In the genomic region with DNA sequence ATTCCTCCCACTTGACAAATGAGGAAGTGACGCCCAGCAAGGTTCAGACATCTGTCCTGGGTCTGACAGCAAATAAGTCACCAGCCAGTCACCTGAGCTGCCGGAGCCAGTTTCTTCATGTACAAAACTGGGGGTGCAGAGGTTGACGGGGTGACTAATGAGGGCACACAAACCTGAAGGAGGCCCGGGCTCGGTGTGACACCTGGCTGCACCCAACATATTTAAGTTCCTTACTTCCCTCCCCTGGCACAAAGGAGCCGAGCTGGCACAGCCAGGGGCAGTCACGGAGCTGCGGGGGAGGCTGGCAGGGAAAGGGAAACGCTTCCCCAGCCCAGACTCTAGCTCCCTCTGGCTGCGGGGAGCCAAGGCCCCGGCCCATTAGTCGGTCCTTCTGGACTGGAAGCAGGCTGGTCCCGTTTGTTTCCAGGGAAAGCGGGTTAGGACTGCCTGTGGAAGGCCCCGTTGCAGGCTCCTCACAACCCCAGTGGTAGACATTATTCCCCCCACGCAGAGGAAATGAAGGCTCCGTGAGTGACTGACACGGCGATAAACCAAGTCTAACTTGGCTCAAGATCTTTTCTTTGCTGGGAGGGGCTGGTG, we compare ENCODE assay signal across 8 cellular contexts. TPM values are rescaled to one million over a fixed set of nuclear protein-coding genes. Genes with fewer than 3 reads are reported as not detected.
DNase-seq lines count a peak whose midpoint lies in the region; ATAC-seq and TF ChIP-seq lines count a peak whose summit lies in the region.

No MANE protein-coding gene starts in this region.

- H3K4me1 ChIP-seq in lung (ENCODE audit: control insufficient read depth in 2 of 2, insufficient read depth in 2 of 2, low read length in 2 of 2) = peaks cover 6 to 16% of the 10 kb centered on the region in 2 donors

- H3K9me3 Mint-ChIP-seq in stimulated activated naive B cell treated with anti-CD40 and anti-IgM and Interleukin-4, amounts not matched to agents 10 μg/mL and 1 μg/mL and 100 μg/mL, for 72 hours = peaks cover 0 to 1% of the 10 kb centered on the region in 2 donors

- H3K4me3 ChIP-seq in WERI-Rb-1 (ENCODE audit: low read depth, low read length) = peak overlapping the region; percentile 53
- no peak overlapping the region for H3K4me3 ChIP-seq in lung

- peaks cover 16 to 36% of the 10 kb centered on the region in 2 donors for H3K36me3 Mint-ChIP-seq in stimulated activated naive B cell treated with anti-CD40 and anti-IgM and Interleukin-4, amounts not matched to agents 10 μg/mL and 1 μg/mL and 100 μg/mL, for 72 hours

- no peaks in the 10 kb centered on the region for H3K27me3 ChIP-seq in WERI-Rb-1 (ENCODE audit: insufficient read depth, low read depth, severe bottlenecking)
- H3K27me3 ChIP-seq in lung (ENCODE audit: control insufficient read depth, insufficient read depth) = no peaks in the 10 kb centered on the region

- H3K4me1 Mint-ChIP-seq in stimulated activated naive B cell treated with anti-CD40 and anti-IgM and Interleukin-4, amounts not matched to agents 10 μg/mL and 1 μg/mL and 100 μg/mL, for 72 hours = peaks cover 73 to 89% of the 10 kb centered on the region in 2 donors

- peak; percentile 57 for TF ChIP-seq CTCF in WERI-Rb-1 (IDR thresholded peaks at IDR 0.05; ENCODE audit: low read depth, low read length)
- peak; percentile 21 for TF ChIP-seq CTCF in lung (IDR thresholded peaks at IDR 0.05; ENCODE audit: control extremely low read depth, extremely low read depth)

- H3K36me3 ChIP-seq in WERI-Rb-1 (peaks cover 1% of the 10 kb centered on the region; the same call in 1 of the 2 replicates), lung (ENCODE audit: control insufficient read depth in 2 of 2, insufficient read depth in 2 of 2, low read length in 2 of 2) (peaks cover 0 to 7% of the 10 kb centered on the region in 2 donors)

- H3K27ac ChIP-seq in WERI-Rb-1 (peak overlapping the region; percentile 81), lung (ENCODE audit: low read depth in 1 of 2, low read length in 1 of 2) (peak overlapping the region; percentile 80 to 86)

- H3K9me3 ChIP-seq in WERI-Rb-1 (ENCODE audit: severe bottlenecking) (no peaks in the 10 kb centered on the region), lung (ENCODE audit: control insufficient read depth in 2 of 2, insufficient read depth in 1 of 2, low read length in 1 of 2) (no peaks in the 10 kb centered on the region)

- peak overlapping the region; percentile 98 for H3K27ac Mint-ChIP-seq in stimulated activated naive B cell treated with anti-CD40 and anti-IgM and Interleukin-4, amounts not matched to agents 10 μg/mL and 1 μg/mL and 100 μg/mL, for 72 hours

- peak; percentile 18 for DNase-seq in EH (ENCODE audit: low read depth)
- peak; percentile 91 for DNase-seq in KBM-7
- peak; percentile 61 for DNase-seq in WERI-Rb-1
- peak; percentile 66 for DNase-seq in dermis blood vessel endothelial cell
- peak; percentile 62 for DNase-seq in lung (ENCODE audit: low spot score)
- peak; percentile 63 for DNase-seq in stimulated activated naive B cell treated with anti-CD40 and anti-IgM and Interleukin-4, amounts not matched to agents 10 μg/mL and 1 μg/mL and 100 μg/mL, for 72 hours

- ATAC-seq in lung (ENCODE audit: insufficient read depth, low FRiP score) = peak; percentile 16
- peak; percentile 29 to 33 for ATAC-seq in stimulated activated naive B cell treated with anti-CD40 and anti-IgM and Interleukin-4, amounts not matched to agents 10 μg/mL and 1 μg/mL and 100 μg/mL, for 72 hours (replicated peaks)
- no peak for ATAC-seq in HG03097 (IDR thresholded peaks at IDR 0.05; ENCODE audit: low FRiP score, unreplicated experiment)
- ATAC-seq in GM18870 (IDR thresholded peaks at IDR 0.05; ENCODE audit: unreplicated experiment) = no peak

- peak overlapping the region; percentile 88 to 93 for H3K4me3 Mint-ChIP-seq in stimulated activated naive B cell treated with anti-CD40 and anti-IgM and Interleukin-4, amounts not matched to agents 10 μg/mL and 1 μg/mL and 100 μg/mL, for 72 hours

- in situ Hi-C loops in KBM-7 (cut with MboI; ENCODE audit: low pct_unique_long_range_greater_than_20kb, low sequenced_read_pairs) = no loop called here

- WGBS in lung, 2 donors = 21 to 38% methylated on average over 19 of the region's 19 CpGs

- no peaks in the 10 kb centered on the region for H3K27me3 Mint-ChIP-seq in stimulated activated naive B cell treated with anti-CD40 and anti-IgM and Interleukin-4, amounts not matched to agents 10 μg/mL and 1 μg/mL and 100 μg/mL, for 72 hours

RNA-seq across cellular contexts. Expression of a gene that starts 2.3 kb away (rescaled TPM):
- total RNA-seq in dermis blood vessel endothelial cell (0.09 TPM in 1 of 2 replicates, not detected in the other), lung (1 to 10 TPM; 2.2 to 2.7 TPM)
- polyA plus RNA-seq in lung = under 1 TPM; 0.42 to 0.91 TPM

Comparison
In these comparisons a context has a peak if more than half of its experiments do, and no peak if none do; other contexts are left out.
1. DNase-seq: peak in every context shown above with its lines; median percentile 91 in KBM-7; 66 in dermis blood vessel endothelial cell; 63 in stimulated activated naive B cell treated with anti-CD40 and anti-IgM and Interleukin-4, amounts not matched to agents 10 μg/mL and 1 μg/mL and 100 μg/mL, for 72 hours; 62 in lung; 61 in WERI-Rb-1; 18 in EH.
2. ATAC-seq: peak in lung (single experiment) and stimulated activated naive B cell treated with anti-CD40 and anti-IgM and Interleukin-4, amounts not matched to agents 10 μg/mL and 1 μg/mL and 100 μg/mL, for 72 hours (2 of 2); none in HG03097 (single experiment) and GM18870 (single experiment).